ENCODE assay signal across 18 cellular contexts in the genomic region with DNA sequence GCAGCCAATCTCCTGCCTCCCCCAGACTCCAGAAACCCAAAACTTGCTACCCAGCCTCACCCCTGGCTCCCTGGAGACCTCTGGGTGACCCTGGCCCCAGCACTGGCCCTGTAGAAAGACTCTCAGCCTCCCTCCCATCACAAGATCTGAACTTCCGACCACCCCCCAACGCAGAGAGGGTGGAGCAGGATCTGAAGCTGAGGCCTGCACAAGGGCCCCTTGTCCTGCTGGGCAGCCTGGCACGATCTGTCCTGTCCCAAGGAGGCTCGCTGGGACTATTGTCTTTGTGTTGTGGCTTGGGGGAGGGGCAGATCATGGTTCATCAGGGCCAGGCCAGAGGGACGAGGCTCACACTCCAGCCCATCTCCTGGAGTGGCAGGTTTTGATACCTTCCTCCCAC. TPM values are rescaled to one million over a fixed set of nuclear protein-coding genes. Genes with fewer than 3 reads are reported as not detected.
DNase-seq lines count a peak whose midpoint lies in the region; TF ChIP-seq lines count a peak whose summit lies in the region.
"Had no signal": no experiment of that assay in that cellular context is flagged by ENCODE, and none has a peak within 500 bp of the region (broad histone marks: within the 10 kb centered on the region; RNA-seq: fewer than 3 reads in every experiment).

No MANE protein-coding gene starts in this region.

- peaks cover 0 to 4% (median 0%) of the 10 kb centered on the region in 5 donors for H3K9me3 ChIP-seq in subcutaneous abdominal adipose tissue (ENCODE audit: control insufficient read depth in 5 of 5, low read length in 5 of 5)
- H3K9me3 ChIP-seq: colonic mucosa had no signal

- H3K27ac Mint-ChIP-seq in activated CD4-positive, alpha-beta memory T cell treated with anti-CD3 and anti-CD28 coated beads, Interleukin-2, amount 10 ng/mL, durations not matched to agents 7 days and 5 days: no peak overlapping the region
- H3K27ac Mint-ChIP-seq: activated naive CD4-positive, alpha-beta T cell treated with anti-CD3 and anti-CD28 coated beads, Interleukin-2, amount 10 ng/mL, durations not matched to agents 7 days and 5 days; natural killer cell treated with Interleukin-12 subunit alpha and Interleukin-12 subunit beta and Interleukin-15 and Interleukin-18, amount 100 ng/mL, for 72 hours had no signal

- peaks cover 45% of the 10 kb centered on the region for H3K4me1 Mint-ChIP-seq in activated CD4-positive, alpha-beta memory T cell treated with anti-CD3 and anti-CD28 coated beads, Interleukin-2, amount 10 ng/mL, durations not matched to agents 7 days and 5 days

- no peak overlapping the region for H3K4me3 ChIP-seq in KMS-11 (IDR thresholded peaks at IDR 0.05; ENCODE audit: insufficient read depth, low read depth, low read length)
- H3K4me3 ChIP-seq in dorsolateral prefrontal cortex: peak overlapping the region in 15 of 59 donors; percentile 1 to 36 (median 13)
- no peak overlapping the region for H3K4me3 ChIP-seq in subcutaneous abdominal adipose tissue (ENCODE audit: low read depth in 1 of 5, low read length in 5 of 5)
- H3K4me3 ChIP-seq: colonic mucosa had no signal

- H3K4me1 ChIP-seq in KMS-11 (ENCODE audit: low read depth, poor library complexity, severe bottlenecking) (peaks cover 15% of the 10 kb centered on the region), subcutaneous abdominal adipose tissue (ENCODE audit: control insufficient read depth in 5 of 5, insufficient read depth in 5 of 5, low read length in 5 of 5) (peaks cover 6 to 35% (median 31%) of the 10 kb centered on the region in 5 donors)
- H3K4me1 ChIP-seq: colonic mucosa had no signal

- H3K79me2 ChIP-seq in KMS-11 (ENCODE audit: insufficient read depth, low read depth): no peaks in the 10 kb centered on the region

- TF ChIP-seq CTCF in KMS-11 (conservative IDR thresholded peaks at IDR 0.05; ENCODE audit: low read depth, low read length) (no peak), dorsolateral prefrontal cortex (IDR thresholded peaks at IDR 0.05 in 54 of 56, conservative IDR thresholded peaks at IDR 0.05 in 2 of 56; ENCODE audit: low read depth in 1 of 56, partially characterized antibody in 56 of 56) (peak in 5 of 56 donors; percentile 9 to 29 (median 12))

- intact Hi-C loops in dorsolateral prefrontal cortex (cut with DNase I): loop anchor here (1.0 to 5.0 kb wide), 6 partner anchors 14 to 64 kb away; partner anchors contain the start of gene PHLDA3 (in 1 of the 2)

- H3K4me2 ChIP-seq in KMS-11: no peak overlapping the region

- CTCF ChIA-PET in activated CD4-positive, alpha-beta memory T cell treated with anti-CD3 and anti-CD28 coated beads, Interleukin-2, amount 10 ng/mL, durations not matched to agents 7 days and 5 days (lab: Charles Lee): interaction anchor here (1.0 to 8.2 kb wide), 16 partner anchors 7 to 447 kb away, joined by 3 to 153 read pairs (median 8); partner anchors contain the start of gene PHLDA3

- H3K27me3 ChIP-seq in KMS-11 (ENCODE audit: insufficient read depth, low read depth) (no peaks in the 10 kb centered on the region), dorsolateral prefrontal cortex (no peaks in the 10 kb centered on the region), subcutaneous abdominal adipose tissue (ENCODE audit: control insufficient read depth in 5 of 5, insufficient read depth in 4 of 5, low read length in 5 of 5) (no peaks in the 10 kb centered on the region)
- H3K27me3 ChIP-seq: colonic mucosa had no signal

- DNase-seq in dorsolateral prefrontal cortex (peak in 9 of 10 donors; percentile 77 to 94 (median 87)), middle frontal gyrus (ENCODE audit: extremely low spot score, low spot score) (peak; percentile 65), NCI-H2196 treated with DMSO at 0.1 percent for 48 hours (lab: John Stamatoyannopoulos, UW; ENCODE audit: unreplicated experiment) (no peak), NCI-H1694 treated with DMSO at 0.1 percent for 48 hours (lab: John Stamatoyannopoulos, UW) (no peak)
- no peak for DNase-seq in stimulated activated CD8-positive, alpha-beta memory T cell treated with anti-CD3 and anti-CD28 coated beads, Interleukin-4, amount 100 ng/mL, for 48 hours
- no peak for DNase-seq in activated CD4-positive, alpha-beta memory T cell treated with anti-CD3 and anti-CD28 coated beads, Interleukin-2, amount 10 ng/mL, durations not matched to agents 7 days and 5 days
- DNase-seq: activated CD8-positive, alpha-beta memory T cell treated with anti-CD3 and anti-CD28 coated beads for 24 hours; activated naive CD4-positive, alpha-beta T cell treated with anti-CD3 and anti-CD28 coated beads, Interleukin-2, amount 10 ng/mL, durations not matched to agents 7 days and 5 days; colonic mucosa; immature natural killer cell; NCI-H1417; NCI-H69; SHP77 had no signal

- no peaks in the 10 kb centered on the region for H4K20me1 ChIP-seq in KMS-11 (ENCODE audit: insufficient read depth)

- POLR2A ChIA-PET in activated CD4-positive, alpha-beta memory T cell treated with anti-CD3 and anti-CD28 coated beads, Interleukin-2, amount 10 ng/mL, durations not matched to agents 7 days and 5 days (lab: Charles Lee): interaction anchor here (2.3 to 3.1 kb wide), 2 partner anchors 31 to 64 kb away, joined by 9 to 12 read pairs; no protein-coding TSS in a partner anchor

- H3K9me3 Mint-ChIP-seq in activated CD4-positive, alpha-beta memory T cell treated with anti-CD3 and anti-CD28 coated beads, Interleukin-2, amount 10 ng/mL, durations not matched to agents 7 days and 5 days: no peaks in the 10 kb centered on the region
- H3K9me3 Mint-ChIP-seq: activated naive CD4-positive, alpha-beta T cell treated with anti-CD3 and anti-CD28 coated beads, Interleukin-2, amount 10 ng/mL, durations not matched to agents 7 days and 5 days; immature natural killer cell; natural killer cell treated with Interleukin-12 subunit alpha and Interleukin-12 subunit beta and Interleukin-15 and Interleukin-18, amount 100 ng/mL, for 72 hours had no signal

- no peak overlapping the region for H3K4me3 Mint-ChIP-seq in activated CD4-positive, alpha-beta memory T cell treated with anti-CD3 and anti-CD28 coated beads, Interleukin-2, amount 10 ng/mL, durations not matched to agents 7 days and 5 days
- H3K4me3 Mint-ChIP-seq: activated naive CD4-positive, alpha-beta T cell treated with anti-CD3 and anti-CD28 coated beads, Interleukin-2, amount 10 ng/mL, durations not matched to agents 7 days and 5 days; immature natural killer cell; natural killer cell treated with Interleukin-12 subunit alpha and Interleukin-12 subunit beta and Interleukin-15 and Interleukin-18, amount 100 ng/mL, for 72 hours had no signal

- H3K9ac ChIP-seq in KMS-11 (no peak overlapping the region), subcutaneous abdominal adipose tissue (ENCODE audit: low read length in 5 of 5) (no peak overlapping the region)

- H3K27ac ChIP-seq in KMS-11 (no peak overlapping the region), dorsolateral prefrontal cortex (peak overlapping the region in 58 of 59 donors; percentile 59 to 100 (median 95)), subcutaneous abdominal adipose tissue (ENCODE audit: low read depth, low read length) (peak overlapping the region; percentile 45)
- H3K27ac ChIP-seq: C4-2B, colonic mucosa had no signal

- H3K36me3 Mint-ChIP-seq in activated CD4-positive, alpha-beta memory T cell treated with anti-CD3 and anti-CD28 coated beads, Interleukin-2, amount 10 ng/mL, durations not matched to agents 7 days and 5 days (ENCODE audit: low read depth): no peaks in the 10 kb centered on the region
- H3K36me3 Mint-ChIP-seq: activated naive CD4-positive, alpha-beta T cell treated with anti-CD3 and anti-CD28 coated beads, Interleukin-2, amount 10 ng/mL, durations not matched to agents 7 days and 5 days; immature natural killer cell; natural killer cell treated with Interleukin-12 subunit alpha and Interleukin-12 subunit beta and Interleukin-15 and Interleukin-18, amount 100 ng/mL, for 72 hours had no signal

- H3K36me3 ChIP-seq in KMS-11 (ENCODE audit: insufficient read depth): no peaks in the 10 kb centered on the region
- H3K36me3 ChIP-seq in subcutaneous abdominal adipose tissue (ENCODE audit: control insufficient read depth in 5 of 5, insufficient read depth in 5 of 5, low read length in 5 of 5): no peaks in the 10 kb centered on the region
- H3K36me3 ChIP-seq: colonic mucosa had no signal

- peaks cover 24% of the 10 kb centered on the region for H3K27me3 Mint-ChIP-seq in activated CD4-positive, alpha-beta memory T cell treated with anti-CD3 and anti-CD28 coated beads, Interleukin-2, amount 10 ng/mL, durations not matched to agents 7 days and 5 days

- peak overlapping the region; percentile 49; the same call in 1 of the 2 replicates for H2AFZ ChIP-seq in KMS-11 (ENCODE audit: low read depth)

RNA-seq across cellular contexts. Expression of gene PHLDA3, which starts 20.0 kb away (rescaled TPM):
- total RNA-seq in dorsolateral prefrontal cortex: 100 to 1,000 TPM in 6 of 120 experiments, 10 to 100 TPM in 114; 34.3 to 144 (median 58.1) TPM
- 10 to 100 TPM in 1 of 2 experiments, 1 to 10 TPM in 1; 9.0 to 11.4 TPM for total RNA-seq in activated CD4-positive, alpha-beta memory T cell treated with anti-CD3 and anti-CD28 coated beads, Interleukin-2, amount 10 ng/mL, durations not matched to agents 7 days and 5 days

RNA-seq across cellular contexts. Expression of gene TNNI1, which starts 27.5 kb away (rescaled TPM):
- total RNA-seq in dorsolateral prefrontal cortex: under 1 TPM in 3 of 120 experiments, not detected in 117; 0.32 to 0.99 (median 0.66) TPM
- total RNA-seq in activated CD4-positive, alpha-beta memory T cell treated with anti-CD3 and anti-CD28 coated beads, Interleukin-2, amount 10 ng/mL, durations not matched to agents 7 days and 5 days: not detected
- total RNA-seq: colonic mucosa; fibroblast of lung; natural killer cell treated with Interleukin-12 subunit alpha and Interleukin-12 subunit beta and Interleukin-15 and Interleukin-18, amount 100 ng/mL, for 72 hours had no signal

RNA-seq across cellular contexts. Expression of gene LAD1, which starts 49.9 kb away (rescaled TPM):
- 1 to 10 TPM in 1 of 120 experiments, under 1 TPM in 1, not detected in 118; 0.32 to 1.0 TPM for total RNA-seq in dorsolateral prefrontal cortex
- not detected for total RNA-seq in activated CD4-positive, alpha-beta memory T cell treated with anti-CD3 and anti-CD28 coated beads, Interleukin-2, amount 10 ng/mL, durations not matched to agents 7 days and 5 days
- total RNA-seq: fibroblast of lung; natural killer cell treated with Interleukin-12 subunit alpha and Interleukin-12 subunit beta and Interleukin-15 and Interleukin-18, amount 100 ng/mL, for 72 hours had no signal

RNA-seq across cellular contexts. Expression of gene CSRP1, which starts 57.9 kb away (rescaled TPM):
- 1,000 to 10,000 TPM in 2 of 120 experiments, 100 to 1,000 TPM in 118; 225 to 1,268 (median 522) TPM for total RNA-seq in dorsolateral prefrontal cortex
- total RNA-seq in activated CD4-positive, alpha-beta memory T cell treated with anti-CD3 and anti-CD28 coated beads, Interleukin-2, amount 10 ng/mL, durations not matched to agents 7 days and 5 days: 10 to 100 TPM; 77.1 to 77.8 TPM

Comparison
In these comparisons a context has a peak if more than half of its experiments do, and no peak if none do; other contexts are left out.
1. DNase-seq: peak in dorsolateral prefrontal cortex (9 of 10) and middle frontal gyrus (single experiment); none in stimulated activated CD8-positive, alpha-beta memory T cell treated with anti-CD3 and anti-CD28 coated beads, Interleukin-4, amount 100 ng/mL, for 48 hours (single experiment), NCI-H2196 treated with DMSO at 0.1 percent for 48 hours (single experiment), NCI-H1694 treated with DMSO at 0.1 percent for 48 hours (single experiment) and activated CD4-positive, alpha-beta memory T cell treated with anti-CD3 and anti-CD28 coated beads, Interleukin-2, amount 10 ng/mL, durations not matched to agents 7 days and 5 days (single experiment).